Comparison of ENCODE assay signal across 1 cellular context in genomic region chr1:156767101-156767878, GRCh38.
TF ChIP-seq lines count a peak whose summit lies in the region.

Gene PRCC, plus strand, starts transcription at chr1:156767535. Its CDS starts 237 bp downstream, at chr1:156767772.

TF ChIP-seq in GM12878, 131 proteins besides CTCF, POLR2A, EP300 and RAD21 (continued from another document):
- TF ChIP-seq CUX1 (IDR thresholded peaks at IDR 0.05; ENCODE audit: insufficient replicate concordance, low read depth, low read length) (peak; percentile 43), SRF (IDR thresholded peaks at IDR 0.05; ENCODE audit: low read depth in 2 of 2, low read length in 2 of 2) (0 out of 4 replicates have a peak, but pooled peaks of 1 of the 2 experiments have one; percentile 14), NKRF (conservative IDR thresholded peaks at IDR 0.05) (peak; percentile 96), IRF5 (IDR thresholded peaks at IDR 0.05; ENCODE audit: borderline replicate concordance) (no peak), MYC (IDR thresholded peaks at IDR 0.05; ENCODE audit: insufficient read depth, insufficient read length, insufficient replicate concordance, low read length, severe bottlenecking) (peak; percentile 58), CEBPZ (IDR thresholded peaks at IDR 0.05; ENCODE audit: low read depth, low read length) (no peak), FOXM1 (IDR thresholded peaks at IDR 0.05; ENCODE audit: low read depth, low read length) (0 out of 2 replicates have a peak, but pooled peaks have one; percentile 42), RFX5 (IDR thresholded peaks at IDR 0.05; ENCODE audit: low read depth, low read length) (0 out of 2 replicates have a peak, but pooled peaks have one; percentile 39), MYB (IDR thresholded peaks at IDR 0.05; ENCODE audit: borderline replicate concordance, low read depth, low read length) (0 out of 2 replicates have a peak, but pooled peaks have one; percentile 26), BMI1 (IDR thresholded peaks at IDR 0.05; ENCODE audit: borderline replicate concordance) (no peak), ASH2L (IDR thresholded peaks at IDR 0.05; ENCODE audit: borderline replicate concordance, low read depth) (0 out of 2 replicates have a peak, but pooled peaks have one; percentile 86), NBN (IDR thresholded peaks at IDR 0.05) (no peak; the same call in none of the 2 replicates), MTA3 (IDR thresholded peaks at IDR 0.05; ENCODE audit: borderline replicate concordance, low read length) (no peak), KAT2A (conservative IDR thresholded peaks at IDR 0.05; ENCODE audit: control insufficient read depth, low read depth, low read length) (no peak), DPF2 (IDR thresholded peaks at IDR 0.05) (no peak), IRF3 (IDR thresholded peaks at IDR 0.05) (no peak), BRCA1 (IDR thresholded peaks at IDR 0.05; ENCODE audit: low read depth, low read length) (no peak), CREM (IDR thresholded peaks at IDR 0.05; ENCODE audit: low read depth) (peak; percentile 98), ZZZ3 (IDR thresholded peaks at IDR 0.05; ENCODE audit: control insufficient read depth, insufficient read length, low read depth) (no peak), ESRRA (IDR thresholded peaks at IDR 0.05; ENCODE audit: low read length) (peak; percentile 71), CHD1 (IDR thresholded peaks at IDR 0.05; ENCODE audit: low read depth, low read length) (peak; percentile 97), TCF12 (IDR thresholded peaks at IDR 0.05; ENCODE audit: low read depth, low read length) (no peak), BHLHE40 (IDR thresholded peaks at IDR 0.05; ENCODE audit: borderline replicate concordance in 1 of 2, low read depth in 2 of 2, low read length in 1 of 2) (peak in 1 of 2 experiments; percentile 7; a peak in 1 of 4 replicates), NFYA (IDR thresholded peaks at IDR 0.05; ENCODE audit: borderline replicate concordance, low read depth, low read length) (no peak), EGR1 (IDR thresholded peaks at IDR 0.05; ENCODE audit: borderline replicate concordance in 1 of 2, low read depth in 2 of 2, low read length in 2 of 2) (peak in 1 of 2 experiments; percentile 5; a peak in 1 of 3 replicates), SUZ12 (IDR thresholded peaks at IDR 0.05; ENCODE audit: unreplicated experiment) (peak; percentile 64), CEBPB (IDR thresholded peaks at IDR 0.05; ENCODE audit: borderline replicate concordance in 1 of 2, low read depth in 2 of 2, low read length in 2 of 2) (no peak), YBX1 (IDR thresholded peaks at IDR 0.05) (no peak), PBX3 (IDR thresholded peaks at IDR 0.05; ENCODE audit: insufficient replicate concordance, low read depth, low read length) (peak; percentile 57)
